Comparison of ENCODE assay signal across 9 cellular contexts in genomic region chr2:230925879-230926765, GRCh38. TPM values are rescaled to one million over a fixed set of nuclear protein-coding genes. Genes with fewer than 3 reads are reported as not detected.
DNase-seq lines count a peak whose midpoint lies in the region; ATAC-seq, FAIRE-seq and TF ChIP-seq lines count a peak whose summit lies in the region.
"Had no signal": no experiment of that assay in that cellular context is flagged by ENCODE, and none has a peak within 500 bp of the region (broad histone marks: within the 10 kb centered on the region; RNA-seq: fewer than 3 reads in every experiment).

No MANE protein-coding gene starts in this region.

- CTCF ChIA-PET in HEK293 (lab: Yijun Ruan, JAX), result interaction anchor here (0.5 to 1.9 kb wide), 5 partner anchors 26 to 116 kb away, joined by 3 to 7 read pairs (median 4); no protein-coding TSS in a partner anchor
- CTCF ChIA-PET in activated B cell treated with CpG ODN at 0.5 μM for 24 hours (lab: Charles Lee), result interaction anchor here (1.7 to 2.7 kb wide), 2 partner anchors 60 to 61 kb away, joined by 9 to 17 read pairs; no protein-coding TSS in a partner anchor

- intact Hi-C loops in activated B cell treated with CpG ODN at 0.5 μM for 24 hours (cut with micrococcal nuclease) (loop anchor here (1.0 to 2.0 kb wide), 4 partner anchors 17 to 58 kb away; no protein-coding TSS in a partner anchor), thyroid gland (cut with DNase I) (no loop called here)

- H3K9me3 Mint-ChIP-seq in activated B cell treated with CpG ODN at 0.5 μM for 24 hours (no peaks in the 10 kb centered on the region), memory B cell (no peaks in the 10 kb centered on the region)

- DNase-seq in GM18507 (ENCODE audit: extremely low spot score, insufficient read length, low read depth), result no peak
- peak; percentile 12 for DNase-seq in activated B cell treated with CpG ODN at 0.5 μM for 24 hours
- DNase-seq in memory B cell (ENCODE audit: low spot score in 2 of 2), result no peak
- no peak for DNase-seq in middle frontal gyrus (ENCODE audit: extremely low spot score, low spot score)
- no peak for DNase-seq in thyroid gland
- DNase-seq in NCI-H226, result no peak
- DNase-seq in NCI-H2171 treated with DMSO at 0.1 percent for 48 hours (lab: John Stamatoyannopoulos, UW), result no peak

- 86 to 90% methylated on average over 7 to 11 of the region's 11 CpGs for WGBS in thyroid gland, 2 donors

- FAIRE-seq in GM18507 (lab: Jason Lieb, UNC), result peak; percentile 12

- peaks cover 32% of the 10 kb centered on the region for H3K4me1 Mint-ChIP-seq in activated B cell treated with CpG ODN at 0.5 μM for 24 hours
- peaks cover 29% of the 10 kb centered on the region for H3K4me1 Mint-ChIP-seq in memory B cell

- H3K27ac ChIP-seq in HEK293 (ENCODE audit: extremely low read depth, low read depth, low read length) (no peak overlapping the region), thyroid gland (no peak overlapping the region)

- H3K4me1 ChIP-seq in HEK293 (ENCODE audit: control insufficient read depth, insufficient read depth, low read length) (no peaks in the 10 kb centered on the region), thyroid gland (no peaks in the 10 kb centered on the region)

- H3K4me3 ChIP-seq in HEK293 (ENCODE audit: low read depth, low read length) (no peak overlapping the region), thyroid gland (replicated peaks in 1 of 3) (no peak overlapping the region)

- H3K27me3 ChIP-seq in thyroid gland, result no peaks in the 10 kb centered on the region

- POLR2A ChIA-PET in HEK293 (lab: Yijun Ruan, JAX) (no interaction called here), activated B cell treated with CpG ODN at 0.5 μM for 24 hours (lab: Charles Lee) (interaction anchor here (0.6 to 1.2 kb wide), 4 partner anchors 32 to 54 kb away, joined by 3 to 5 read pairs (median 4); no protein-coding TSS in a partner anchor)

- H3K27me3 Mint-ChIP-seq in activated B cell treated with CpG ODN at 0.5 μM for 24 hours (no peaks in the 10 kb centered on the region), memory B cell (no peaks in the 10 kb centered on the region)

- H3K4me3 Mint-ChIP-seq in activated B cell treated with CpG ODN at 0.5 μM for 24 hours, result no peak overlapping the region
- no peak overlapping the region for H3K4me3 Mint-ChIP-seq in memory B cell

- TF ChIP-seq CTCF in HEK293 (tag by site-specific recombination; IDR thresholded peaks at IDR 0.05), result no peak; the same call in 1 of the 2 replicates
- no peak for TF ChIP-seq CTCF in activated B cell treated with CpG ODN at 0.5 μM for 24 hours (IDR thresholded peaks at IDR 0.05)
- no peak for TF ChIP-seq CTCF in thyroid gland (IDR thresholded peaks at IDR 0.05)

- H3K36me3 Mint-ChIP-seq in activated B cell treated with CpG ODN at 0.5 μM for 24 hours (ENCODE audit: low read depth) (no peaks in the 10 kb centered on the region), memory B cell (peaks cover 1% of the 10 kb centered on the region)

- ATAC-seq in activated B cell treated with CpG ODN at 0.5 μM for 24 hours (ENCODE audit: low read depth) (no peak), memory B cell (ENCODE audit: low read depth) (no peak)

- no peaks in the 10 kb centered on the region for H3K36me3 ChIP-seq in HEK293 (ENCODE audit: control insufficient read depth in 2 of 2, insufficient read depth in 1 of 2, low read length in 2 of 2)
- H3K36me3 ChIP-seq in thyroid gland, result no peaks in the 10 kb centered on the region

- H3K9me3 ChIP-seq in HEK293 (ENCODE audit: control insufficient read depth, insufficient read depth, low read depth, low read length), result no peaks in the 10 kb centered on the region
- no peaks in the 10 kb centered on the region for H3K9me3 ChIP-seq in thyroid gland

- H3K27ac Mint-ChIP-seq in activated B cell treated with CpG ODN at 0.5 μM for 24 hours, result no peak overlapping the region
- peak overlapping the region; percentile 48 for H3K27ac Mint-ChIP-seq in memory B cell

- no peak for TF ChIP-seq POLR2A in thyroid gland (IDR thresholded peaks at IDR 0.05)

TF ChIP-seq in HEK293, 187 proteins besides CTCF, POLR2A, EP300 and RAD21:
- TF ChIP-seq ZNF426 (tag by site-specific recombination; IDR thresholded peaks at IDR 0.05), result no peak
- no peak for TF ChIP-seq WT1 (tag by site-specific recombination; IDR thresholded peaks at IDR 0.05)
- TF ChIP-seq PRDM10 (tag by site-specific recombination; IDR thresholded peaks at IDR 0.05), result no peak
- peak; percentile 44; the same call in 1 of the 2 replicates for TF ChIP-seq ZIC2 (tag by site-specific recombination; IDR thresholded peaks at IDR 0.05)
- TF ChIP-seq GLIS1 (tag by site-specific recombination; IDR thresholded peaks at IDR 0.05), result 0 out of 2 replicates have a peak, but pooled peaks have one; percentile 23
- no peak for TF ChIP-seq PBX3 (CRISPR knock-in tag; IDR thresholded peaks at IDR 0.05)
- TF ChIP-seq OVOL3 (tag by site-specific recombination; IDR thresholded peaks at IDR 0.05), result no peak
- 0 out of 2 replicates have a peak, but pooled peaks have one; percentile 36 for TF ChIP-seq GLIS2 (tag by site-specific recombination; IDR thresholded peaks at IDR 0.05)

RNA-seq across cellular contexts. Expression of gene GPR55, which starts 1.1 kb away (rescaled TPM):
- total RNA-seq in activated B cell treated with CpG ODN at 0.5 μM for 24 hours, result 4.5 and 6.3 TPM in 2 replicates
- total RNA-seq in thyroid gland, result under 1 TPM in 1 of 4 donors, not detected in 3; 0.11 TPM
- total RNA-seq: pulmonary artery endothelial cell had no signal
